11 cellular contexts compared by ENCODE assay signal in genomic region chr13:36130168-36130541, GRCh38. TPM values are rescaled to one million over a fixed set of nuclear protein-coding genes. Genes with fewer than 3 reads are reported as not detected.
DNase-seq lines count a peak whose midpoint lies in the region; ATAC-seq and TF ChIP-seq lines count a peak whose summit lies in the region.
"Had no signal": no experiment of that assay in that cellular context is flagged by ENCODE, and none has a peak within 500 bp of the region (broad histone marks: within the 10 kb centered on the region; RNA-seq: fewer than 3 reads in every experiment).

No MANE protein-coding gene starts in this region.

- intact Hi-C loops in cardiac septum (cut with DNase I): loop anchor here (5.0 to 10.0 kb wide), 2 partner anchors 145 to 153 kb away; no protein-coding TSS in a partner anchor

- H3K9me3 Mint-ChIP-seq in nephron: no peaks in the 10 kb centered on the region
- H3K9me3 Mint-ChIP-seq in activated T-cell treated with anti-CD3 and anti-CD28 coated beads, Interleukin-2, amount 50 U/mL, for 24 hours: no peaks in the 10 kb centered on the region

- TF ChIP-seq CTCF in right atrium auricular region (IDR thresholded peaks at IDR 0.05): no peak
- no peak for TF ChIP-seq CTCF in nephron (IDR thresholded peaks at IDR 0.05; ENCODE audit: unreplicated experiment in 3 of 3)

- H3K4me1 Mint-ChIP-seq in nephron: peaks cover 67% of the 10 kb centered on the region
- no peaks in the 10 kb centered on the region for H3K4me1 Mint-ChIP-seq in activated T-cell treated with anti-CD3 and anti-CD28 coated beads, Interleukin-2, amount 50 U/mL, for 24 hours (ENCODE audit: low read depth)

- peak overlapping the region in 1 of 2 donors; percentile 53 for H3K27ac ChIP-seq in right atrium auricular region
- H3K27ac ChIP-seq: C4-2B had no signal

- H3K4me3 Mint-ChIP-seq in nephron: peak overlapping the region; percentile 85 to 99 (median 95)
- H3K4me3 Mint-ChIP-seq in activated T-cell treated with anti-CD3 and anti-CD28 coated beads, Interleukin-2, amount 50 U/mL, for 24 hours: no peak overlapping the region

- DNase-seq in right atrium auricular region (ENCODE audit: low spot score) (no peak), cardiac septum (ENCODE audit: low spot score) (no peak), NCI-H510A treated with DMSO at 0.1 percent for 48 hours (lab: John Stamatoyannopoulos, UW) (no peak)
- DNase-seq in activated T-cell treated with anti-CD3 and anti-CD28 coated beads, Interleukin-2, amount 50 U/mL, for 24 hours: no peak
- no peak for DNase-seq in stimulated activated CD4-positive, alpha-beta T cell treated with anti-CD3 and anti-CD28 coated beads, Interleukin-4, amount 100 ng/mL, for 24 hours
- DNase-seq: activated gamma-delta T cell, HCEC 1CT had no signal

- no peaks in the 10 kb centered on the region for H3K9me3 ChIP-seq in right atrium auricular region
- H3K9me3 ChIP-seq in endocrine pancreas (ENCODE audit: control insufficient read depth, low read length): no peaks in the 10 kb centered on the region

- ATAC-seq in GM21390 (IDR thresholded peaks at IDR 0.05; ENCODE audit: unreplicated experiment): no peak

- H3K9ac ChIP-seq in endocrine pancreas (ENCODE audit: control insufficient read depth, insufficient read depth, low read length): no peak overlapping the region

- peaks cover 0 to 8% of the 10 kb centered on the region in 2 donors for H3K4me1 ChIP-seq in right atrium auricular region
- H3K4me1 ChIP-seq in endocrine pancreas (ENCODE audit: control insufficient read depth, insufficient read depth, low read length): no peaks in the 10 kb centered on the region

- peak overlapping the region in 2 of 3 experiments; percentile 38 to 53 for H3K27ac Mint-ChIP-seq in nephron
- H3K27ac Mint-ChIP-seq in activated T-cell treated with anti-CD3 and anti-CD28 coated beads, Interleukin-2, amount 50 U/mL, for 24 hours: no peak overlapping the region

- H3K27me3 ChIP-seq in right atrium auricular region (no peaks in the 10 kb centered on the region), endocrine pancreas (ENCODE audit: control insufficient read depth, insufficient read depth, low read length) (peaks cover 5% of the 10 kb centered on the region)

- H3K36me3 ChIP-seq in right atrium auricular region (no peaks in the 10 kb centered on the region), endocrine pancreas (ENCODE audit: control insufficient read depth, insufficient read depth, low read length) (no peaks in the 10 kb centered on the region)

- H3K4me3 ChIP-seq in right atrium auricular region (peak overlapping the region; percentile 49 to 58), endocrine pancreas (ENCODE audit: control insufficient read depth, insufficient read depth, low read length) (peak overlapping the region; percentile 10)

- peaks cover 48% of the 10 kb centered on the region for H3K27me3 Mint-ChIP-seq in nephron (ENCODE audit: low read depth)
- peaks cover 40% of the 10 kb centered on the region for H3K27me3 Mint-ChIP-seq in activated T-cell treated with anti-CD3 and anti-CD28 coated beads, Interleukin-2, amount 50 U/mL, for 24 hours

- H3K36me3 Mint-ChIP-seq in nephron (ENCODE audit: low read depth): no peaks in the 10 kb centered on the region
- no peaks in the 10 kb centered on the region for H3K36me3 Mint-ChIP-seq in activated T-cell treated with anti-CD3 and anti-CD28 coated beads, Interleukin-2, amount 50 U/mL, for 24 hours (ENCODE audit: low read depth)

RNA-seq across cellular contexts. Expression of gene DCLK1, which starts 1.0 kb away (rescaled TPM):
- total RNA-seq in right atrium auricular region (10 to 100 TPM in 1 of 2 donors, 1 to 10 TPM in 1; 4.7 to 10.1 TPM), cardiac septum (13.8 TPM)
